Comparison of ENCODE assay signal across 26 cellular contexts in the genomic region with DNA sequence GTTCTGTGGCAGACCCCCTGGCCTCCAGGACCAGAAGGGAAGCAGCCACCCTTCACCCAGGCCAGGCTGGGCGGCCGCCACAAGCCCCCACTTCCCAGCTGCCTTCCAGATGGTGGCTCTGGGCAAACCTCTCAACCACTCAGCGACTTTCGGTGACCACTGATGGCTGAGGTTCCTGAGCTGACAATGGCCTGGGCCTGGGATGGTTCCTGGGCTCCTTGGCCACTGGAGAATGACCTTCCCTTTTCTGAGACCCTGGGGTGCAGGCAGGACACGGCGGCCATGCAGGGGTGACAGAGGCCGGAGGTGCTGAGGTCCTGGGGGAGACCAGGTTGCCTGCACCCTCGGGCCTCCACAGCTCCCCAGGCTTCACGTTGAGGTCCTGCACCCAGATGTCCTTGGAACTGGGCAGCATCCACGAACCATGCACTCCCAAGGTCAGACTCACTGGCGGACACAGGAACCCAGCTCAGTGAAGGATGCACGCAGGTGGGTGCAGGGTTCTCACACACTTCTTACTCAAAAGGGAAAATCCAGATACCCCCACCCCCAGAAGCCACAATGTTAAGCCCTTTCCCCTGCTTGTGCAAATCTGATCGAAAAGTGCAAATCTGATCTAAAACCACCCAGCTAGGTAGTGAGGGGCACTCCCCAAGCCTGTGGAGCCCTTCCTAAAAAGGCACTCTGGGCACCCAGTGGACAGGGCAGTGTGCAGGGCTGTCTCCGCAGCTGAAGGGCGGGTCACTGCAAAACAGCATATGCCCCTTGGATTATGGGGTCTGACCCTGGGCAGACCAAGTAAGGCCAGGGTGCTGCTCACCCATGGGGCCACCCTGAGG. TPM values are rescaled to one million over a fixed set of nuclear protein-coding genes. Genes with fewer than 3 reads are reported as not detected.
DNase-seq lines count a peak whose midpoint lies in the region; ATAC-seq, FAIRE-seq and TF ChIP-seq lines count a peak whose summit lies in the region.
"Had no signal": no experiment of that assay in that cellular context is flagged by ENCODE, and none has a peak within 500 bp of the region (broad histone marks: within the 10 kb centered on the region; RNA-seq: fewer than 3 reads in every experiment).

No MANE protein-coding gene starts in this region.

- H3K27me3 ChIP-seq in CD4-positive, alpha-beta T cell (ENCODE audit: control insufficient read depth, insufficient read depth, low read length) = no peaks in the 10 kb centered on the region
- no peaks in the 10 kb centered on the region for H3K27me3 ChIP-seq in H1 (replicated peaks in 1 of 4; ENCODE audit: control insufficient read depth in 3 of 4, extremely low read depth in 1 of 4, insufficient read depth in 3 of 4, low read length in 3 of 4)
- H3K27me3 ChIP-seq: SJSA1, spleen, stomach had no signal

- H3K79me2 ChIP-seq in H1 (ENCODE audit: control insufficient read depth in 1 of 2, insufficient read depth in 2 of 2, low read length in 2 of 2) = no peaks in the 10 kb centered on the region

- no peak overlapping the region for H4K91ac ChIP-seq in H1 (replicated peaks; ENCODE audit: insufficient read length, low read length)

- H2AK5ac ChIP-seq in H1 (ENCODE audit: low read depth, low read length) = no peak overlapping the region

- no peak overlapping the region for H2BK120ac ChIP-seq in H1 (replicated peaks; ENCODE audit: low read depth, low read length)

- H3K27ac ChIP-seq in CD4-positive, alpha-beta T cell (ENCODE audit: low read depth, low read length) = no peak overlapping the region
- H3K27ac ChIP-seq in H1 (ENCODE audit: low read depth, low read length) = no peak overlapping the region
- H3K27ac ChIP-seq: SJSA1, VCaP had no signal

- H4K5ac ChIP-seq in H1 (ENCODE audit: insufficient read length, low read depth, low read length) = no peak overlapping the region

- peak; percentile 57 for DNase-seq in activated CD4-positive, alpha-beta T cell treated with anti-CD3 and anti-CD28 coated beads, Interleukin-2, amount 10 ng/mL, durations not matched to agents 24 days and 14 days
- no peak for DNase-seq in activated CD4-positive, alpha-beta T cell treated with anti-CD3 and anti-CD28 coated beads, Interleukin-2, amount 50 U/mL, for 1 hour
- no peak for DNase-seq in CD4-positive, alpha-beta T cell
- no peak for DNase-seq in T-helper 17 cell
- no peak for DNase-seq in H1 (ENCODE audit: low read depth in 1 of 2, low spot score in 2 of 2)
- DNase-seq in NCI-H510A (lab: John Stamatoyannopoulos, UW) = no peak
- no peak for DNase-seq in GDM1 (lab: John Stamatoyannopoulos, UW)
- no peak for DNase-seq in activated T-cell treated with anti-CD3 and anti-CD28 coated beads for 4 hours
- DNase-seq: glutamatergic neuron; kidney glomerular epithelial cell; mammary epithelial cell; NCI-H146; NCI-H2171; NCI-H524 treated with DMSO at 0.1 percent for 48 hours; retina; stimulated activated CD4-positive, alpha-beta T cell treated with anti-CD3 and anti-CD28 coated beads, Interleukin-4, amount 100 ng/mL, for 24 hours; trophoblast cell had no signal

- no peak overlapping the region for H3K4me3 Mint-ChIP-seq in activated CD4-positive, alpha-beta T cell treated with anti-CD3 and anti-CD28 coated beads, Interleukin-2, amount 10 ng/mL, durations not matched to agents 24 days and 14 days
- no peak overlapping the region for H3K4me3 Mint-ChIP-seq in CD4-positive, alpha-beta T cell
- H3K4me3 Mint-ChIP-seq in T-helper 17 cell = peak overlapping the region; percentile 33
- H3K4me3 Mint-ChIP-seq: B cell; T-helper 2 cell treated with Interferon-gamma antibody and Interleukin-4, amounts not matched to agents 5 μg/mL and 100 μg/mL, for 36 hours had no signal

- no peak overlapping the region for H3K27ac Mint-ChIP-seq in activated CD4-positive, alpha-beta T cell treated with anti-CD3 and anti-CD28 coated beads, Interleukin-2, amount 10 ng/mL, durations not matched to agents 24 days and 14 days
- H3K27ac Mint-ChIP-seq in CD4-positive, alpha-beta T cell = peak overlapping the region; percentile 36
- H3K27ac Mint-ChIP-seq in T-helper 17 cell = peak overlapping the region; percentile 66
- H3K27ac Mint-ChIP-seq: B cell had no signal

- H3K9ac ChIP-seq in H1 (replicated peaks in 1 of 4; ENCODE audit: extremely low read depth in 1 of 4, low read depth in 3 of 4, low read length in 3 of 4) = no peak overlapping the region

- no peak for TF ChIP-seq CTCF in CD4-positive, alpha-beta T cell (IDR thresholded peaks at IDR 0.05)
- TF ChIP-seq CTCF in H1 (IDR thresholded peaks at IDR 0.05; ENCODE audit: control extremely low read depth in 1 of 3, insufficient read depth in 1 of 3, low read depth in 1 of 3, low read length in 3 of 3) = no peak

- no peak for TF ChIP-seq EP300 in H1 (IDR thresholded peaks at IDR 0.05; ENCODE audit: borderline replicate concordance in 1 of 2, low read depth in 2 of 2, low read length in 2 of 2)

- H3K9me3 ChIP-seq in CD4-positive, alpha-beta T cell (ENCODE audit: control insufficient read depth, low read length) = peaks cover 8% of the 10 kb centered on the region
- no peaks in the 10 kb centered on the region for H3K9me3 ChIP-seq in T-helper 17 cell (ENCODE audit: control insufficient read depth, low read length, poor library complexity, severe bottlenecking)
- H3K9me3 ChIP-seq in H1 (ENCODE audit: insufficient read depth in 2 of 2, low read depth in 1 of 2, low read length in 1 of 2) = peaks cover 10 to 17% of the 10 kb centered on the region in 2 experiments

- FAIRE-seq in H1 (lab: Jason Lieb, UNC) = no peak
- FAIRE-seq: A204.1, D721Med, RCC 7860 had no signal

- no peaks in the 10 kb centered on the region for H3K23me2 ChIP-seq in H1 (ENCODE audit: low read depth, low read length)

- H2AFZ ChIP-seq in H1 (ENCODE audit: low read length) = no peak overlapping the region

- no peak overlapping the region for H3K4ac ChIP-seq in H1 (replicated peaks; ENCODE audit: insufficient read length, low read depth, low read length)

- H4K8ac ChIP-seq in H1 (ENCODE audit: extremely low read depth, insufficient read depth, low read length) = no peak overlapping the region

- 0 out of 2 replicates have a peak overlapping the region, but pooled peaks have one; percentile 16 for H2BK5ac ChIP-seq in H1 (ENCODE audit: low read depth, low read length)

- peaks cover 28% of the 10 kb centered on the region for H3K4me1 Mint-ChIP-seq in activated CD4-positive, alpha-beta T cell treated with anti-CD3 and anti-CD28 coated beads, Interleukin-2, amount 10 ng/mL, durations not matched to agents 24 days and 14 days
- peaks cover 45% of the 10 kb centered on the region for H3K4me1 Mint-ChIP-seq in CD4-positive, alpha-beta T cell (ENCODE audit: low read depth)
- peaks cover 25% of the 10 kb centered on the region for H3K4me1 Mint-ChIP-seq in T-helper 17 cell

- no peak overlapping the region for H2BK15ac ChIP-seq in H1 (ENCODE audit: low read length)

- peaks cover 3% of the 10 kb centered on the region; the same call in 1 of the 2 replicates for H3K79me1 ChIP-seq in H1 (ENCODE audit: low read depth, low read length)

- WGBS in H1 (ENCODE audit: extremely low coverage in 1 of 2, insufficient coverage in 1 of 2, insufficient read length in 1 of 2, insufficient replicate concordance in 2 of 2, low coverage in 1 of 2, low lambda C conversion rate in 2 of 2, missing lambda C conversion rate in 1 of 2), 2 experiments = 94% methylated on average over 9 of the region's 15 CpGs; no CpG with 5 or more reads in 1 of the 2 experiments

- ATAC-seq in CD4-positive, alpha-beta T cell (ENCODE audit: poor library complexity) = no peak
- peak; percentile 2 for ATAC-seq in T-helper 17 cell

- CTCF ChIA-PET in CD4-positive, alpha-beta T cell (lab: Charles Lee) = interaction anchor here (0.6 to 1.8 kb wide), 2 partner anchors 20 to 410 kb away, joined by 3 to 4 read pairs; no protein-coding TSS in a partner anchor
- CTCF ChIA-PET in H1 (lab: Charles Lee; ENCODE audit: partially characterized antibody) = interaction anchor here (0.6 to 4.9 kb wide), 4 partner anchors 10 to 546 kb away, joined by 3 to 33 read pairs (median 6); partner anchors contain the start of gene PHLDA2

- H3K18ac ChIP-seq in H1 (ENCODE audit: extremely low read depth, low read length) = no peak overlapping the region

- no peak for TF ChIP-seq POLR2A in H1 (IDR thresholded peaks at IDR 0.05; ENCODE audit: control extremely low read depth in 1 of 2, low read depth in 2 of 2, low read length in 2 of 2)

- H3K4me2 ChIP-seq in H1 (ENCODE audit: insufficient read depth in 1 of 2, low read depth in 2 of 2, low read length in 2 of 2) = no peak overlapping the region

- peaks cover 45% of the 10 kb centered on the region for H3K36me3 Mint-ChIP-seq in activated CD4-positive, alpha-beta T cell treated with anti-CD3 and anti-CD28 coated beads, Interleukin-2, amount 10 ng/mL, durations not matched to agents 24 days and 14 days (ENCODE audit: low read depth)
- H3K36me3 Mint-ChIP-seq in CD4-positive, alpha-beta T cell (ENCODE audit: low read depth) = peaks cover 37% of the 10 kb centered on the region
- peaks cover 2% of the 10 kb centered on the region for H3K36me3 Mint-ChIP-seq in T-helper 17 cell (ENCODE audit: low read depth)

- POLR2A ChIA-PET in CD4-positive, alpha-beta T cell (lab: Charles Lee) = interaction anchor here (1.4 kb wide), 1 partner anchor 51 kb away, joined by 3 read pairs; no protein-coding TSS in a partner anchor
- POLR2A ChIA-PET in H1 (lab: Charles Lee; ENCODE audit: partially characterized antibody) = interaction anchor here (0.7 to 2.9 kb wide), 6 partner anchors 9 to 49 kb away, joined by 3 to 13 read pairs (median 4); partner anchors contain the start of gene NAP1L4

- H3K9me3 Mint-ChIP-seq in activated CD4-positive, alpha-beta T cell treated with anti-CD3 and anti-CD28 coated beads, Interleukin-2, amount 10 ng/mL, durations not matched to agents 24 days and 14 days = peaks cover 3% of the 10 kb centered on the region
- H3K9me3 Mint-ChIP-seq in CD4-positive, alpha-beta T cell = peaks cover 3% of the 10 kb centered on the region

- peaks cover 0 to 30% (median 12%) of the 10 kb centered on the region in 4 experiments; a peak in 6 of 7 replicates for H3K4me1 ChIP-seq in H1 (replicated peaks in 1 of 4; ENCODE audit: control insufficient read depth in 3 of 4, insufficient read depth in 4 of 4, low read length in 3 of 4)

- no peak for TF ChIP-seq RAD21 in H1 (IDR thresholded peaks at IDR 0.05 in 1 of 2, conservative IDR thresholded peaks at IDR 0.05 in 1 of 2; ENCODE audit: low read depth in 2 of 2, low read length in 2 of 2)

- no peaks in the 10 kb centered on the region for H3K27me3 Mint-ChIP-seq in activated CD4-positive, alpha-beta T cell treated with anti-CD3 and anti-CD28 coated beads, Interleukin-2, amount 10 ng/mL, durations not matched to agents 24 days and 14 days
- no peaks in the 10 kb centered on the region for H3K27me3 Mint-ChIP-seq in CD4-positive, alpha-beta T cell
- H3K27me3 Mint-ChIP-seq in T-helper 17 cell = no peaks in the 10 kb centered on the region
- H3K27me3 Mint-ChIP-seq: B cell had no signal

- peaks cover 7 to 17% (median 11%) of the 10 kb centered on the region in 4 experiments; a peak in 6 of 8 replicates for H3K36me3 ChIP-seq in H1 (ENCODE audit: control insufficient read depth in 2 of 4, insufficient read depth in 4 of 4, low read length in 3 of 4)

- no peak overlapping the region for H2BK12ac ChIP-seq in H1 (ENCODE audit: low read depth, low read length)

- H3K4me3 ChIP-seq in H1 (ENCODE audit: extremely low read depth in 1 of 4, insufficient read depth in 2 of 4, low read depth in 3 of 4, low read length in 4 of 4) = no peak overlapping the region
- H3K4me3 ChIP-seq: SJSA1, spleen, stomach had no signal

- intact Hi-C loops in activated CD4-positive, alpha-beta T cell treated with anti-CD3 and anti-CD28 coated beads, Interleukin-2, amount 10 ng/mL, durations not matched to agents 24 days and 14 days (cut with micrococcal nuclease) = no loop called here
- intact Hi-C loops in CD4-positive, alpha-beta T cell (cut with DNase I, micrococcal nuclease) = no loop called here

- no peak overlapping the region for H2BK20ac ChIP-seq in H1 (ENCODE audit: low read length)

- no peak overlapping the region for H3K23ac ChIP-seq in H1 (ENCODE audit: insufficient read length)

- no peak overlapping the region for H3K14ac ChIP-seq in H1 (ENCODE audit: insufficient read length)

- H3K56ac ChIP-seq in H1 (replicated peaks; ENCODE audit: insufficient read length, low read depth, low read length) = no peak overlapping the region

- H4K20me1 ChIP-seq in H1 (replicated peaks in 1 of 2; ENCODE audit: control insufficient read depth in 1 of 2, insufficient read depth in 2 of 2, low read length in 2 of 2) = peaks cover 20 to 26% of the 10 kb centered on the region in 2 experiments

RNA-seq across cellular contexts. Expression of gene PHLDA2, which starts 13.9 kb away (rescaled TPM):
- total RNA-seq in activated CD4-positive, alpha-beta T cell treated with anti-CD3 and anti-CD28 coated beads, Interleukin-2, amount 10 ng/mL, durations not matched to agents 24 days and 14 days = 25.5 and 26.7 TPM in 2 replicates
- total RNA-seq in CD4-positive, alpha-beta T cell = 1 to 10 TPM; 1.1 to 1.3 TPM
- 1 to 10 TPM in 1 of 2 donors, under 1 TPM in 1; 0.96 to 2.8 TPM for total RNA-seq in T-helper 17 cell
- 5.2 and 5.4 TPM in 2 replicates for total RNA-seq in H1 (2021; fragmentation: NEBNext Ultra II Directional; extraction: Animal tissue kit (Norgen Biotek cat#: 25700))
- 7.6 and 11.6 TPM in 2 replicates for polyA plus RNA-seq in H1 (2011; rRNA removed)
- polyA plus RNA-seq in H1 (2011; cell fraction: cytosol; rRNA removed) = 5.3 TPM
- polyA plus RNA-seq in H1 (2011; cell fraction: nucleus; rRNA removed) = 8.3 TPM
- 3.0 to 7.5 TPM (median 5.8 TPM) in 4 replicates for polyA plus RNA-seq in H1 (2012, experiment 1 of 2)
- polyA plus RNA-seq in H1 (2012, experiment 2 of 2) = 6.4 TPM
- 15.6 TPM for polyA plus RNA-seq in H1 (2013, experiment 1 of 2)
- polyA plus RNA-seq in H1 (2013, experiment 2 of 2) = 14.7 TPM
- polyA minus RNA-seq in H1 (2011; rRNA and poly(A)+ RNA removed) = 0.24 TPM in 1 of 2 replicates, not detected in the other
- polyA minus RNA-seq in H1 (2011; cell fraction: cytosol; rRNA and poly(A)+ RNA removed) = 3.5 TPM
- polyA minus RNA-seq in H1 (2011; cell fraction: nucleus; rRNA and poly(A)+ RNA removed) = 13.2 TPM
- total RNA-seq: B cell had no signal

RNA-seq across cellular contexts. Expression of gene NAP1L4, which starts 49.0 kb away (rescaled TPM):
- 263 and 272 TPM in 2 replicates for total RNA-seq in activated CD4-positive, alpha-beta T cell treated with anti-CD3 and anti-CD28 coated beads, Interleukin-2, amount 10 ng/mL, durations not matched to agents 24 days and 14 days
- 100 to 1,000 TPM; 262 to 285 TPM for total RNA-seq in CD4-positive, alpha-beta T cell
- total RNA-seq in T-helper 17 cell = 100 to 1,000 TPM; 229 to 275 TPM
- 190 and 194 TPM in 2 replicates for total RNA-seq in H1 (2021; fragmentation: NEBNext Ultra II Directional; extraction: Animal tissue kit (Norgen Biotek cat#: 25700))
- 75.8 and 81.4 TPM in 2 replicates for polyA plus RNA-seq in H1 (2011; rRNA removed)
- polyA plus RNA-seq in H1 (2011; cell fraction: cytosol; rRNA removed) = 105 TPM
- polyA plus RNA-seq in H1 (2011; cell fraction: nucleus; rRNA removed) = 118 TPM
- polyA plus RNA-seq in H1 (2012, experiment 1 of 2) = 128 to 175 TPM (median 137 TPM) in 4 replicates
- 37.8 TPM for polyA plus RNA-seq in H1 (2012, experiment 2 of 2)
- 102 TPM for polyA plus RNA-seq in H1 (2013, experiment 1 of 2)
- 96.1 TPM for polyA plus RNA-seq in H1 (2013, experiment 2 of 2)
- 80.9 and 95.4 TPM in 2 replicates for polyA minus RNA-seq in H1 (2011; rRNA and poly(A)+ RNA removed)
- polyA minus RNA-seq in H1 (2011; cell fraction: cytosol; rRNA and poly(A)+ RNA removed) = 46.7 TPM
- polyA minus RNA-seq in H1 (2011; cell fraction: nucleus; rRNA and poly(A)+ RNA removed) = 103 TPM

RNA-seq across cellular contexts. Expression of gene CDKN1C, which starts 57.5 kb away (rescaled TPM):
- total RNA-seq in activated CD4-positive, alpha-beta T cell treated with anti-CD3 and anti-CD28 coated beads, Interleukin-2, amount 10 ng/mL, durations not matched to agents 24 days and 14 days = 1.8 and 2.0 TPM in 2 replicates
- 1 to 10 TPM; 1.9 to 2.5 TPM for total RNA-seq in CD4-positive, alpha-beta T cell
- 1 to 10 TPM in 1 of 2 donors, under 1 TPM in 1; 0.91 to 2.6 TPM for total RNA-seq in T-helper 17 cell
- total RNA-seq in H1 (2021; fragmentation: NEBNext Ultra II Directional; extraction: Animal tissue kit (Norgen Biotek cat#: 25700)) = 12.8 and 16.2 TPM in 2 replicates
- polyA plus RNA-seq in H1 (2011; rRNA removed) = 14.1 and 21.8 TPM in 2 replicates
- 13.5 TPM for polyA plus RNA-seq in H1 (2011; cell fraction: cytosol; rRNA removed)
- 19.1 TPM for polyA plus RNA-seq in H1 (2011; cell fraction: nucleus; rRNA removed)
- polyA plus RNA-seq in H1 (2012, experiment 1 of 2) = 5.5 to 12.0 TPM (median 10.3 TPM) in 4 replicates
- polyA plus RNA-seq in H1 (2012, experiment 2 of 2) = 12.8 TPM
- polyA plus RNA-seq in H1 (2013, experiment 1 of 2) = 12.8 TPM
- polyA plus RNA-seq in H1 (2013, experiment 2 of 2) = 10.8 TPM
- polyA minus RNA-seq in H1 (2011; rRNA and poly(A)+ RNA removed) = 1.7 and 2.9 TPM in 2 replicates
- polyA minus RNA-seq in H1 (2011; cell fraction: cytosol; rRNA and poly(A)+ RNA removed) = 16.9 TPM
- polyA minus RNA-seq in H1 (2011; cell fraction: nucleus; rRNA and poly(A)+ RNA removed) = 23.8 TPM
